Comparison of ENCODE assay signal across 21 cellular contexts in the genomic region with DNA sequence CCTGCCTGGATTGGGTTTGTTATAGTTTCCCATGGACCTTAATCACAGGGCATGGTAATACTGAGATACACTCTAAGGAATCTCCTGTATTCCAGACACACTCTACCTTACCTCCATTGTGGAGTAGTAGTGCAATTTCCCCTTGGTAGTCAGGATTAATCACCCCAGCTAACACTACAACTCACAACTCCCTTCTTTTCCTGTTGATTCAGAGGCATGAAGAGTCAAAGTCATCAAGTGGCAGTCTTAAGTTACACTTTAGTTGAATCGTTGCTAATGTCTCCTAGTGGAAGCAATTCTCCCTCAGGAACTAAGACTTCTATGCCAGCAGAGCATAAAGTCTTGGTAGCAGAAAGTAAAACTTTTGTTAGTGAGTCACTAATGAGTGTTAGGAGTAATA.
"Had no signal": no experiment of that assay in that cellular context is flagged by ENCODE, and none has a peak within 500 bp of the region (broad histone marks: within the 10 kb centered on the region; RNA-seq: fewer than 3 reads in every experiment).

No MANE protein-coding gene starts in this region.

- H3K4me3 ChIP-seq: esophagus squamous epithelium, ovary, prostate gland, right atrium auricular region, tibial artery had no signal

- H3K9me3 ChIP-seq: esophagus squamous epithelium, neutrophil, ovary, prostate gland, right atrium auricular region, tibial artery had no signal

- H3K36me3 ChIP-seq: esophagus squamous epithelium, neutrophil, ovary, prostate gland, right atrium auricular region, tibial artery had no signal

- DNase-seq: activated T-cell treated with anti-CD3 and anti-CD28 coated beads, Interleukin-2, amount 50 U/mL, for 24 hours; aorta; caudate nucleus; dermis blood vessel endothelial cell; effector CD8-positive, alpha-beta T cell; esophagus squamous epithelium; kidney glomerular epithelial cell; mesenchymal stem cell; ovary; stimulated activated CD4-positive, alpha-beta T cell treated with anti-CD3 and anti-CD28 coated beads, Interleukin-4, amount 100 ng/mL, for 4 hours; T-cell; tibial artery had no signal

- H3K4me1 Mint-ChIP-seq: activated T-helper 17 cell treated with anti-CD3 and anti-CD28 coated beads, Interleukin-2, amount 50 U/mL, for 72 hours; T-cell had no signal

- H3K27ac ChIP-seq: neutrophil, ovary, prostate gland, right atrium auricular region, tibial artery had no signal

- H3K4me1 ChIP-seq: prostate gland, right atrium auricular region, tibial artery had no signal

- H3K36me3 Mint-ChIP-seq: activated naive CD4-positive, alpha-beta T cell treated with anti-CD3 and anti-CD28 coated beads, Interleukin-2, amount 50 U/mL, for 72 hours; brain; T-cell had no signal

- H3K27ac Mint-ChIP-seq: activated naive CD4-positive, alpha-beta T cell treated with anti-CD3 and anti-CD28 coated beads, Interleukin-2, amount 50 U/mL, for 72 hours; activated T-cell treated with anti-CD3 and anti-CD28 coated beads, Interleukin-2, amount 50 U/mL, for 24 hours; activated T-helper 17 cell treated with anti-CD3 and anti-CD28 coated beads, Interleukin-2, amount 50 U/mL, for 72 hours; brain; nephron; stimulated activated naive CD8-positive, alpha-beta T cell treated with anti-CD3 and anti-CD28 coated beads, Interleukin-15, Interleukin-2, amounts not matched to agents 100 ng/mL and 50 ng/mL, for 24 hours; T-cell; T-helper 2 cell treated with Interferon-gamma antibody and Interleukin-4, amounts not matched to agents 5 μg/mL and 100 μg/mL, for 36 hours had no signal

- H3K4me3 Mint-ChIP-seq: activated T-cell treated with anti-CD3 and anti-CD28 coated beads, Interleukin-2, amount 50 U/mL, for 24 hours; activated T-helper 17 cell treated with anti-CD3 and anti-CD28 coated beads, Interleukin-2, amount 50 U/mL, for 72 hours; brain; nephron; stimulated activated naive CD8-positive, alpha-beta T cell treated with anti-CD3 and anti-CD28 coated beads, Interleukin-15, Interleukin-2, amounts not matched to agents 100 ng/mL and 50 ng/mL, for 24 hours; T-cell; T-helper 2 cell treated with Interferon-gamma antibody and Interleukin-4, amounts not matched to agents 5 μg/mL and 100 μg/mL, for 36 hours had no signal

- H3K27me3 Mint-ChIP-seq: activated T-cell treated with anti-CD3 and anti-CD28 coated beads, Interleukin-2, amount 50 U/mL, for 24 hours; activated T-helper 17 cell treated with anti-CD3 and anti-CD28 coated beads, Interleukin-2, amount 50 U/mL, for 72 hours; brain; stimulated activated naive CD8-positive, alpha-beta T cell treated with anti-CD3 and anti-CD28 coated beads, Interleukin-15, Interleukin-2, amounts not matched to agents 100 ng/mL and 50 ng/mL, for 24 hours had no signal

- ATAC-seq: activated naive CD4-positive, alpha-beta T cell treated with anti-CD3 and anti-CD28 coated beads, Interleukin-2, amount 50 U/mL, for 72 hours; activated T-helper 17 cell treated with anti-CD3 and anti-CD28 coated beads, Interleukin-2, amount 50 U/mL, for 72 hours; T-cell had no signal

- H3K9me3 Mint-ChIP-seq: activated naive CD4-positive, alpha-beta T cell treated with anti-CD3 and anti-CD28 coated beads, Interleukin-2, amount 50 U/mL, for 72 hours; activated T-cell treated with anti-CD3 and anti-CD28 coated beads, Interleukin-2, amount 50 U/mL, for 24 hours; activated T-helper 17 cell treated with anti-CD3 and anti-CD28 coated beads, Interleukin-2, amount 50 U/mL, for 72 hours; nephron; stimulated activated naive CD8-positive, alpha-beta T cell treated with anti-CD3 and anti-CD28 coated beads, Interleukin-15, Interleukin-2, amounts not matched to agents 100 ng/mL and 50 ng/mL, for 24 hours; T-cell; T-helper 2 cell treated with Interferon-gamma antibody and Interleukin-4, amounts not matched to agents 5 μg/mL and 100 μg/mL, for 36 hours had no signal

- H3K27me3 ChIP-seq: esophagus squamous epithelium, ovary, right atrium auricular region, tibial artery had no signal
